ENCODE assay signal across 4 cellular contexts in genomic region chr4:153669838-153670237, GRCh38. TPM values are rescaled to one million over a fixed set of nuclear protein-coding genes. Genes with fewer than 3 reads are reported as not detected.
"Had no signal": no experiment of that assay in that cellular context is flagged by ENCODE, and none has a peak within 500 bp of the region (broad histone marks: within the 10 kb centered on the region; RNA-seq: fewer than 3 reads in every experiment).

No MANE protein-coding gene starts in this region.

- H3K4me3 ChIP-seq: GM12878 had no signal

- DNase-seq: GDM1, GF-D8 had no signal

- ATAC-seq: GM12878 had no signal

RNA-seq across cellular contexts. Expression of gene TLR2, which starts 14.2 kb away (rescaled TPM):
- total RNA-seq: G401 had no signal
